In the genomic region with DNA sequence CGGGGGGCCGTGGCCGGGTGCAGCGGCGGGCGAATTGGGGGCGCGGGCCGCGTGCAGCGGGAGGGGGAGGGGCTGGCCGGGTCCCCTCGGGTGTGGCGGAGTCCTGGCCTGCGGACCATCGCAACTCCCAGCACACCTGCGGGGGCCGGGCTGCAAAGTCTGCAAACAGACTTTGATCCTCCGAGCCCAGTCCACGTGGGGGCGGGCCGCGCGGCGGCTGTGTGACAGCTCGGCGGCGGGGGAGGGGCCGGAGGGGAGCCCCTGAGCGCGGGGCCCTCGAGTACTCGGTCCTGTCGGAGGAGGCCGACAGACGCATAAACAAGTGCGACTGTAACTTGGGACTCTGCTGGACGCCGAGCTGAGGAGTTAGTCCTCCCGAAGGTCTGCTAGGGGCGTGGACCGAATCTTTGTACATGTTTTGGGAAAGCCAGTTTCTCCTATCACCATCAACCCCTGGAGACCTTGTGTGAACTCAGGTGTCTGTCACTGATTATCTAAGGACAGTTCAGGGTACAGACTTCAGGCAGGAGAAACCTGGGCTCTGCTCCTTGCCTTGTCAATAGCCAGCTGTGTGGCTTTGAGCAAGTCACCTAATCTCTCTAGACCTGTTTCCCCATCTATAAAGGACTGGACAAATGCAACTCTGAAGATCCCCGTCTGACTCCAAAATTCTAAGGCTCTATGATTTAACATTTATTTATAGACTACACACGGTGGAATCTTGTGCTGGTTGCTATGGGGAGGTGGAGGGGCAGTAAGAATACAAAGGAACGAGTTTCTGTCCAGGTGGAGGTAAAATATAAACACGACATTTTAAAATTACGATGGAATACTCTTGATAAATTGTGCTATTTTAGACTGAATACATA, we compare ENCODE assay signal across 1 cellular context.
TF ChIP-seq lines count a peak whose summit lies in the region.

No MANE protein-coding gene starts in this region.

TF ChIP-seq in K562, 482 proteins besides CTCF, POLR2A, EP300 and RAD21 (continued from another document and continues in another):
- TF ChIP-seq, protein P1, sequence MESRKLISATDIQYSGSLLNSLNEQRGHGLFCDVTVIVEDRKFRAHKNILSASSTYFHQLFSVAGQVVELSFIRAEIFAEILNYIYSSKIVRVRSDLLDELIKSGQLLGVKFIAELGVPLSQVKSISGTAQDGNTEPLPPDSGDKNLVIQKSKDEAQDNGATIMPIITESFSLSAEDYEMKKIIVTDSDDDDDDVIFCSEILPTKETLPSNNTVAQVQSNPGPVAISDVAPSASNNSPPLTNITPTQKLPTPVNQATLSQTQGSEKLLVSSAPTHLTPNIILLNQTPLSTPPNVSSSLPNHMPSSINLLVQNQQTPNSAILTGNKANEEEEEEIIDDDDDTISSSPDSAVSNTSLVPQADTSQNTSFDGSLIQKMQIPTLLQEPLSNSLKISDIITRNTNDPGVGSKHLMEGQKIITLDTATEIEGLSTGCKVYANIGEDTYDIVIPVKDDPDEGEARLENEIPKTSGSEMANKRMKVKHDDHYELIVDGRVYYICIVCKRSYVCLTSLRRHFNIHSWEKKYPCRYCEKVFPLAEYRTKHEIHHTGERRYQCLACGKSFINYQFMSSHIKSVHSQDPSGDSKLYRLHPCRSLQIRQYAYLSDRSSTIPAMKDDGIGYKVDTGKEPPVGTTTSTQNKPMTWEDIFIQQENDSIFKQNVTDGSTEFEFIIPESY (CRISPR knock-in tag; IDR thresholded peaks at IDR 0.05) = no peak
- no peak for TF ChIP-seq TCFL5 (CRISPR knock-in tag; conservative IDR thresholded peaks at IDR 0.05)
- TF ChIP-seq E2F6 (IDR thresholded peaks at IDR 0.05; ENCODE audit: borderline replicate concordance in 1 of 2, extremely low read depth in 1 of 2, insufficient read depth in 1 of 2, insufficient read length in 1 of 2, low read depth in 1 of 2, low read length in 1 of 2, poor library complexity in 1 of 2, severe bottlenecking in 1 of 2) = no peak
- TF ChIP-seq ZNF175 (CRISPR knock-in tag; IDR thresholded peaks at IDR 0.05; ENCODE audit: low read depth) = no peak
- TF ChIP-seq KLF1 (tag; IDR thresholded peaks at IDR 0.05) = no peak
- TF ChIP-seq ASH1L (IDR thresholded peaks at IDR 0.05; ENCODE audit: borderline replicate concordance, low read depth, partially characterized antibody) = no peak
- no peak for TF ChIP-seq ZNF444 (CRISPR knock-in tag; IDR thresholded peaks at IDR 0.05)
- TF ChIP-seq BCL6 (CRISPR knock-in tag; IDR thresholded peaks at IDR 0.05) = no peak
- TF ChIP-seq MEF2D (tag; conservative IDR thresholded peaks at IDR 0.05; ENCODE audit: low read depth) = no peak
- TF ChIP-seq ZNF140 (CRISPR knock-in tag; IDR thresholded peaks at IDR 0.05) = no peak
- TF ChIP-seq CHD1 (IDR thresholded peaks at IDR 0.05; ENCODE audit: low read length) = peak; percentile 51
- no peak for TF ChIP-seq ZNF146 (CRISPR knock-in tag; IDR thresholded peaks at IDR 0.05; ENCODE audit: unreplicated experiment)
- TF ChIP-seq, protein P2, sequence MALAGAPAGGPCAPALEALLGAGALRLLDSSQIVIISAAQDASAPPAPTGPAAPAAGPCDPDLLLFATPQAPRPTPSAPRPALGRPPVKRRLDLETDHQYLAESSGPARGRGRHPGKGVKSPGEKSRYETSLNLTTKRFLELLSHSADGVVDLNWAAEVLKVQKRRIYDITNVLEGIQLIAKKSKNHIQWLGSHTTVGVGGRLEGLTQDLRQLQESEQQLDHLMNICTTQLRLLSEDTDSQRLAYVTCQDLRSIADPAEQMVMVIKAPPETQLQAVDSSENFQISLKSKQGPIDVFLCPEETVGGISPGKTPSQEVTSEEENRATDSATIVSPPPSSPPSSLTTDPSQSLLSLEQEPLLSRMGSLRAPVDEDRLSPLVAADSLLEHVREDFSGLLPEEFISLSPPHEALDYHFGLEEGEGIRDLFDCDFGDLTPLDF (CRISPR knock-in tag; IDR thresholded peaks at IDR 0.05) = no peak
- TF ChIP-seq ESRRA (IDR thresholded peaks at IDR 0.05; ENCODE audit: borderline replicate concordance, low read depth) = no peak
- 0 out of 2 replicates have a peak, but pooled peaks have one; percentile 45 for TF ChIP-seq SMARCA4 (IDR thresholded peaks at IDR 0.05)
- no peak for TF ChIP-seq XRCC4 (IDR thresholded peaks at IDR 0.05; ENCODE audit: extremely low read depth, insufficient read depth, insufficient read length)
- TF ChIP-seq, protein P3, sequence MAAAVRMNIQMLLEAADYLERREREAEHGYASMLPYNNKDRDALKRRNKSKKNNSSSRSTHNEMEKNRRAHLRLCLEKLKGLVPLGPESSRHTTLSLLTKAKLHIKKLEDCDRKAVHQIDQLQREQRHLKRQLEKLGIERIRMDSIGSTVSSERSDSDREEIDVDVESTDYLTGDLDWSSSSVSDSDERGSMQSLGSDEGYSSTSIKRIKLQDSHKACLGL (CRISPR knock-in tag; IDR thresholded peaks at IDR 0.05; ENCODE audit: borderline replicate concordance, poor library complexity, severe bottlenecking) = peak; percentile 86
- TF ChIP-seq RCOR1 (IDR thresholded peaks at IDR 0.05; ENCODE audit: borderline replicate concordance in 1 of 2, low read depth in 2 of 2, low read length in 2 of 2) = no peak; a peak in 1 of 4 replicates
- no peak for TF ChIP-seq CAMTA2 (CRISPR knock-in tag; conservative IDR thresholded peaks at IDR 0.05)
- TF ChIP-seq, protein P4, sequence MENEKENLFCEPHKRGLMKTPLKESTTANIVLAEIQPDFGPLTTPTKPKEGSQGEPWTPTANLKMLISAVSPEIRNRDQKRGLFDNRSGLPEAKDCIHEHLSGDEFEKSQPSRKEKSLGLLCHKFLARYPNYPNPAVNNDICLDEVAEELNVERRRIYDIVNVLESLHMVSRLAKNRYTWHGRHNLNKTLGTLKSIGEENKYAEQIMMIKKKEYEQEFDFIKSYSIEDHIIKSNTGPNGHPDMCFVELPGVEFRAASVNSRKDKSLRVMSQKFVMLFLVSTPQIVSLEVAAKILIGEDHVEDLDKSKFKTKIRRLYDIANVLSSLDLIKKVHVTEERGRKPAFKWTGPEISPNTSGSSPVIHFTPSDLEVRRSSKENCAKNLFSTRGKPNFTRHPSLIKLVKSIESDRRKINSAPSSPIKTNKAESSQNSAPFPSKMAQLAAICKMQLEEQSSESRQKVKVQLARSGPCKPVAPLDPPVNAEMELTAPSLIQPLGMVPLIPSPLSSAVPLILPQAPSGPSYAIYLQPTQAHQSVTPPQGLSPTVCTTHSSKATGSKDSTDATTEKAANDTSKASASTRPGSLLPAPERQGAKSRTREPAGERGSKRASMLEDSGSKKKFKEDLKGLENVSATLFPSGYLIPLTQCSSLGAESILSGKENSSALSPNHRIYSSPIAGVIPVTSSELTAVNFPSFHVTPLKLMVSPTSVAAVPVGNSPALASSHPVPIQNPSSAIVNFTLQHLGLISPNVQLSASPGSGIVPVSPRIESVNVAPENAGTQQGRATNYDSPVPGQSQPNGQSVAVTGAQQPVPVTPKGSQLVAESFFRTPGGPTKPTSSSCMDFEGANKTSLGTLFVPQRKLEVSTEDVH (IDR thresholded peaks at IDR 0.05; ENCODE audit: low read depth, partially characterized antibody) = no peak
- no peak for TF ChIP-seq SMARCB1 (IDR thresholded peaks at IDR 0.05; ENCODE audit: insufficient read length, low read depth)
- no peak for TF ChIP-seq ZFP30 (CRISPR knock-in tag; IDR thresholded peaks at IDR 0.05; ENCODE audit: borderline replicate concordance)
- TF ChIP-seq NCOA1 (IDR thresholded peaks at IDR 0.05; ENCODE audit: low read depth) = peak; percentile 67
- no peak for TF ChIP-seq GATAD2A (IDR thresholded peaks at IDR 0.05)
- TF ChIP-seq, protein P5, sequence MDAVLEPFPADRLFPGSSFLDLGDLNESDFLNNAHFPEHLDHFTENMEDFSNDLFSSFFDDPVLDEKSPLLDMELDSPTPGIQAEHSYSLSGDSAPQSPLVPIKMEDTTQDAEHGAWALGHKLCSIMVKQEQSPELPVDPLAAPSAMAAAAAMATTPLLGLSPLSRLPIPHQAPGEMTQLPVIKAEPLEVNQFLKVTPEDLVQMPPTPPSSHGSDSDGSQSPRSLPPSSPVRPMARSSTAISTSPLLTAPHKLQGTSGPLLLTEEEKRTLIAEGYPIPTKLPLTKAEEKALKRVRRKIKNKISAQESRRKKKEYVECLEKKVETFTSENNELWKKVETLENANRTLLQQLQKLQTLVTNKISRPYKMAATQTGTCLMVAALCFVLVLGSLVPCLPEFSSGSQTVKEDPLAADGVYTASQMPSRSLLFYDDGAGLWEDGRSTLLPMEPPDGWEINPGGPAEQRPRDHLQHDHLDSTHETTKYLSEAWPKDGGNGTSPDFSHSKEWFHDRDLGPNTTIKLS (IDR thresholded peaks at IDR 0.05; ENCODE audit: borderline replicate concordance, low read depth) = no peak
- no peak for TF ChIP-seq PCBP2 (IDR thresholded peaks at IDR 0.05; ENCODE audit: low read depth, low read length, poor library complexity, severe bottlenecking)
- TF ChIP-seq HCFC1 (IDR thresholded peaks at IDR 0.05; ENCODE audit: low read depth, low read length) = peak; percentile 58; the same call in 1 of the 2 replicates
- 0 out of 2 replicates have a peak, but pooled peaks have one; percentile 22 for TF ChIP-seq KAT7 (CRISPR knock-in tag; IDR thresholded peaks at IDR 0.05; ENCODE audit: borderline replicate concordance)
- TF ChIP-seq RBM22 (IDR thresholded peaks at IDR 0.05; ENCODE audit: low read depth, low read length, poor library complexity, severe bottlenecking) = no peak
- TF ChIP-seq RAD51 (IDR thresholded peaks at IDR 0.05; ENCODE audit: borderline replicate concordance, low read depth) = no peak
- TF ChIP-seq MEF2A (IDR thresholded peaks at IDR 0.05; ENCODE audit: control insufficient read depth, low read depth, low read length) = no peak
- TF ChIP-seq, protein P6, sequence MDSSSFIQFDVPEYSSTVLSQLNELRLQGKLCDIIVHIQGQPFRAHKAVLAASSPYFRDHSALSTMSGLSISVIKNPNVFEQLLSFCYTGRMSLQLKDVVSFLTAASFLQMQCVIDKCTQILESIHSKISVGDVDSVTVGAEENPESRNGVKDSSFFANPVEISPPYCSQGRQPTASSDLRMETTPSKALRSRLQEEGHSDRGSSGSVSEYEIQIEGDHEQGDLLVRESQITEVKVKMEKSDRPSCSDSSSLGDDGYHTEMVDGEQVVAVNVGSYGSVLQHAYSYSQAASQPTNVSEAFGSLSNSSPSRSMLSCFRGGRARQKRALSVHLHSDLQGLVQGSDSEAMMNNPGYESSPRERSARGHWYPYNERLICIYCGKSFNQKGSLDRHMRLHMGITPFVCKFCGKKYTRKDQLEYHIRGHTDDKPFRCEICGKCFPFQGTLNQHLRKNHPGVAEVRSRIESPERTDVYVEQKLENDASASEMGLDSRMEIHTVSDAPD (CRISPR knock-in tag; IDR thresholded peaks at IDR 0.05) = no peak
- no peak for TF ChIP-seq NR2C2 (CRISPR knock-in tag; IDR thresholded peaks at IDR 0.05)
- TF ChIP-seq NR2C2 (tag; IDR thresholded peaks at IDR 0.05) = no peak
- no peak for TF ChIP-seq ZNF707 (CRISPR knock-in tag; conservative IDR thresholded peaks at IDR 0.05)
- no peak for TF ChIP-seq XRCC5 (IDR thresholded peaks at IDR 0.05; ENCODE audit: low read depth, low read length)
- TF ChIP-seq GATA2 (CRISPR knock-in tag; IDR thresholded peaks at IDR 0.05) = no peak
- TF ChIP-seq HNRNPLL (IDR thresholded peaks at IDR 0.05; ENCODE audit: low read depth, low read length, poor library complexity, severe bottlenecking) = no peak
- TF ChIP-seq ZKSCAN1 (IDR thresholded peaks at IDR 0.05; ENCODE audit: low read depth, low read length) = no peak
- TF ChIP-seq YY1 (IDR thresholded peaks at IDR 0.05; ENCODE audit: borderline replicate concordance in 1 of 3, control insufficient read depth in 1 of 3, extremely low read depth in 1 of 3, insufficient read depth in 3 of 3, insufficient read length in 1 of 3, insufficient replicate concordance in 2 of 3, low read depth in 1 of 3, low read length in 2 of 3) = peak in 1 of 3 experiments; percentile 38
- no peak for TF ChIP-seq MAFK (IDR thresholded peaks at IDR 0.05; ENCODE audit: low read length)
- peak; percentile 61; the same call in 1 of the 2 replicates for TF ChIP-seq RFX1 (IDR thresholded peaks at IDR 0.05)
- TF ChIP-seq FIP1L1 (IDR thresholded peaks at IDR 0.05; ENCODE audit: low read depth, low read length, poor library complexity, severe bottlenecking) = no peak
- no peak for TF ChIP-seq BRD4 (IDR thresholded peaks at IDR 0.05)
- no peak for TF ChIP-seq POLR3A (IDR thresholded peaks at IDR 0.05; ENCODE audit: borderline replicate concordance, extremely low read depth, insufficient read depth, insufficient read length)
- no peak for TF ChIP-seq NRF1 (conservative IDR thresholded peaks at IDR 0.05 in 1 of 2, IDR thresholded peaks at IDR 0.05 in 1 of 2)
- TF ChIP-seq GTF2F1 (IDR thresholded peaks at IDR 0.05; ENCODE audit: low read depth, low read length) = no peak
- TF ChIP-seq BCLAF1 (IDR thresholded peaks at IDR 0.05; ENCODE audit: borderline replicate concordance in 1 of 2, control insufficient read depth in 1 of 2, low read depth in 2 of 2, low read length in 1 of 2) = no peak
- no peak for TF ChIP-seq ZNF408 (CRISPR knock-in tag; IDR thresholded peaks at IDR 0.05; ENCODE audit: low read depth)
- no peak for TF ChIP-seq MCM5 (IDR thresholded peaks at IDR 0.05; ENCODE audit: low read depth)
- TF ChIP-seq SP1 (CRISPR knock-in tag; IDR thresholded peaks at IDR 0.05) = no peak; the same call in 1 of the 2 replicates
